In the genomic region with DNA sequence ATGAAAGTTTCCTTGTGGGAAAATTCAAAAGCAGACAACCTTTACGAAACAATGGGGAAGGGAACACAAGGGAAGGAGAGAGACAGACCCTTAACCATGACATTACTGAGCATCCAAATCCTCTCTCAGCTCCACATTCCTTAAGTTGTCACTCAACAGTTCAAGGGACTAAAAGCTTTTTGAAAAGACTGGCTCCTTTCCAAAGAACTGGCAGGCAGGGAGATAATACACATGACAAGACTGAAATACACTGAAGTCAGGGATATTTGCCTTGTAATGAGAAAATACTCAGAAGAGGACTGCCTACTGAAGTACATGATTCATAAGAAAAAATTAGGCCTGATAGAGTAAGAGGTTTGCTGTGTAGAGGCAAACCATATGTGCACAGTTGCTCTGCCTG, we compare ENCODE assay signal across 23 cellular contexts.
"Had no signal": no experiment of that assay in that cellular context is flagged by ENCODE, and none has a peak within 500 bp of the region (broad histone marks: within the 10 kb centered on the region; RNA-seq: fewer than 3 reads in every experiment).

No MANE protein-coding gene starts in this region.

- H3K4me3 ChIP-seq: MG63, Peyer's patch, SJCRH30 had no signal

- H3K27me3 ChIP-seq: MG63, Peyer's patch, SJCRH30 had no signal

- H3K4me1 ChIP-seq: Peyer's patch had no signal

- H3K9me3 ChIP-seq: MG63, Peyer's patch, SJCRH30, SK-N-SH had no signal

- ATAC-seq: activated CD4-positive, alpha-beta T cell treated with anti-CD3 and anti-CD28 coated beads for 36 hours; activated T-cell treated with anti-CD3 and anti-CD28 coated beads, Interleukin-2, amount 50 U/mL, for 72 hours had no signal

- H3K36me3 ChIP-seq: MG63, SJCRH30 had no signal

- H3K27ac ChIP-seq: Peyer's patch, RWPE1, SJCRH30, WERI-Rb-1 had no signal

- DNase-seq: activated CD4-positive, alpha-beta memory T cell treated with anti-CD3 and anti-CD28 coated beads, Interleukin-2, amount 10 ng/mL, durations not matched to agents 7 days and 5 days; activated CD4-positive, alpha-beta T cell treated with anti-CD3 and anti-CD28 coated beads for 36 hours; activated CD4-positive, alpha-beta T cell treated with anti-CD3 and anti-CD28 coated beads, Interleukin-2, amount 50 U/mL, for 1 hour; activated gamma-delta T cell treated with Interleukin-2 at 50 U/mL for 16 hours; activated naive CD4-positive, alpha-beta T cell treated with anti-CD3 and anti-CD28 coated beads, Interleukin-2, amount 10 ng/mL, durations not matched to agents 7 days and 5 days; activated naive CD8-positive, alpha-beta T cell treated with anti-CD3 and anti-CD28 coated beads for 36 hours; activated T-cell treated with anti-CD3 and anti-CD28 coated beads, Interleukin-2, amount 50 U/mL, for 72 hours; caudate nucleus; MG63; MV-4-11; NCI-H1092 treated with DMSO at 0.1 percent for 48 hours; NCI-H146; NCI-H1930; NCI-H226; NCI-H510A; NCI-H526 treated with DMSO at 0.1 percent for 48 hours; Peyer's patch; Right ventricle myocardium superior; SJCRH30; SK-N-SH; T-helper 1 cell; WERI-Rb-1 had no signal
